In the genomic region with DNA sequence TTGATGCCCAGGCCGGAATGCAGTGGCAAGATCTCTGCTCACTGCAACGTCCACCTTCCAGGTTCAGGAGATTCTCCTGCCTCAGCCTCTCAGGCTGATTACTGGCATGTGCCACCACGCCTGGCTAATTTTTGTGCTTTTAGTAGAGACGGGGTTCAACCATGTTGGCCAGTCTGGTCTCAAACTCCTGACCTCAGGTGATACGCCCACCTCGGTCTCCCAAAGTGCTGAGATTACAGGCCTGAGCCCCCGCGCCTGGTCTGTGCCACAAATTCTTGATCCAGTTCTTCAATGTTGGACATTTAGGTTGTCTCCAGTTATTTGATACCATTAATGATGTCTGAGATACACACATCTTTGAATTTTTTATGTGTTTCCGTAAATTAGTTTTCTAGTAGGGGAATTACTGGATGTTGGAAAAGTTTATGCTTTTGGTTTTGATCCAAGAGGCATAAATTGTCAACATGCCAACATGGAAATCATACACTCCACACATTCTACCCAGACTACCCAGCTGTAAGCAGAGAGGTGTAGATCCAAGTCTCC, we compare ENCODE assay signal across 8 cellular contexts. TPM values are rescaled to one million over a fixed set of nuclear protein-coding genes. Genes with fewer than 3 reads are reported as not detected.
DNase-seq lines count a peak whose midpoint lies in the region; ATAC-seq and TF ChIP-seq lines count a peak whose summit lies in the region.

No MANE protein-coding gene starts in this region.

- H3K9me3 ChIP-seq in cardiac muscle cell (ENCODE audit: low read depth) (no peaks in the 10 kb centered on the region), upper lobe of right lung (no peaks in the 10 kb centered on the region)

- H3K4me1 ChIP-seq in cardiac muscle cell (ENCODE audit: low read depth) (peaks cover 16% of the 10 kb centered on the region), upper lobe of right lung (peaks cover 33% of the 10 kb centered on the region)

- H3K4me3 ChIP-seq in cardiac muscle cell (peak overlapping the region; percentile 62), brain microvascular endothelial cell (ENCODE audit: low read depth, low read length) (peak overlapping the region; percentile 97), upper lobe of right lung (peak overlapping the region; percentile 92)

- peaks cover 2% of the 10 kb centered on the region for H3K27me3 Mint-ChIP-seq in memory B cell

- H3K4me1 Mint-ChIP-seq in memory B cell: peaks cover 22% of the 10 kb centered on the region

- no peak for ATAC-seq in memory B cell (ENCODE audit: low read depth)
- ATAC-seq in upper lobe of right lung: no peak
- ATAC-seq in GM21786 (IDR thresholded peaks at IDR 0.05; ENCODE audit: unreplicated experiment): no peak

- peak overlapping the region; percentile 92 for H3K27ac Mint-ChIP-seq in memory B cell

- in situ Hi-C loops in brain microvascular endothelial cell (cut with HindIII; ENCODE audit: low pct_ligation_motif_present, low sequenced_read_pairs): no loop called here

- H3K27me3 ChIP-seq in cardiac muscle cell: peaks cover 14% of the 10 kb centered on the region
- H3K27me3 ChIP-seq in brain microvascular endothelial cell (replicated peaks): no peaks in the 10 kb centered on the region
- no peaks in the 10 kb centered on the region for H3K27me3 ChIP-seq in upper lobe of right lung

- H3K9me3 Mint-ChIP-seq in memory B cell: no peaks in the 10 kb centered on the region

- H3K4me3 Mint-ChIP-seq in memory B cell: peak overlapping the region; percentile 94

- peak overlapping the region; percentile 89 for H3K27ac ChIP-seq in cardiac muscle cell
- peak overlapping the region; percentile 87 for H3K27ac ChIP-seq in brain microvascular endothelial cell
- H3K27ac ChIP-seq in upper lobe of right lung: peak overlapping the region; percentile 94

- TF ChIP-seq CTCF in cardiac muscle cell (IDR thresholded peaks at IDR 0.05; ENCODE audit: low read depth, low read length) (no peak), brain microvascular endothelial cell (IDR thresholded peaks at IDR 0.05; ENCODE audit: low read depth, low read length, missing control alignments) (peak; percentile 62), upper lobe of right lung (IDR thresholded peaks at IDR 0.05) (peak; percentile 54)

- intact Hi-C loops in cardiac septum (cut with DNase I): loop anchor here (5.0 kb wide), 1 partner anchor 47 kb away; the partner anchor contains the start of gene SLC25A30
- intact Hi-C loops in upper lobe of right lung (cut with DNase I): no loop called here

- H3K36me3 ChIP-seq in cardiac muscle cell: no peaks in the 10 kb centered on the region
- H3K36me3 ChIP-seq in brain microvascular endothelial cell (replicated peaks): no peaks in the 10 kb centered on the region
- H3K36me3 ChIP-seq in upper lobe of right lung: no peaks in the 10 kb centered on the region

- no peaks in the 10 kb centered on the region for H3K36me3 Mint-ChIP-seq in memory B cell

- DNase-seq in cardiac muscle cell (ENCODE audit: low read depth in 1 of 2, low spot score in 1 of 2) (no peak), cardiac septum (ENCODE audit: low spot score) (no peak), brain microvascular endothelial cell (no peak), memory B cell (ENCODE audit: low spot score in 2 of 2) (no peak), upper lobe of right lung (no peak), SHP77 (lab: John Stamatoyannopoulos, UW) (no peak)
- no peak for DNase-seq in activated CD4-positive, alpha-beta T cell treated with anti-CD3 and anti-CD28 coated beads, Interleukin-2, amount 50 U/mL, for 48 hours

RNA-seq across cellular contexts. Expression of gene COG3, which starts 0.5 kb away (rescaled TPM):
- total RNA-seq in cardiac muscle cell (24.6 and 82.9 TPM in 2 replicates), cardiac septum (16.5 TPM), upper lobe of right lung (26.4 TPM)
- polyA plus RNA-seq in cardiac muscle cell: 22.4 and 26.2 TPM in 2 replicates

RNA-seq across cellular contexts. Expression of gene SLC25A30, which starts 46.0 kb away (rescaled TPM):
- total RNA-seq in cardiac muscle cell (5.6 and 8.6 TPM in 2 replicates), cardiac septum (83.4 TPM), upper lobe of right lung (31.4 TPM)
- polyA plus RNA-seq in cardiac muscle cell: 7.4 and 14.5 TPM in 2 replicates
